Comparison of ENCODE assay signal across 20 cellular contexts in the genomic region with DNA sequence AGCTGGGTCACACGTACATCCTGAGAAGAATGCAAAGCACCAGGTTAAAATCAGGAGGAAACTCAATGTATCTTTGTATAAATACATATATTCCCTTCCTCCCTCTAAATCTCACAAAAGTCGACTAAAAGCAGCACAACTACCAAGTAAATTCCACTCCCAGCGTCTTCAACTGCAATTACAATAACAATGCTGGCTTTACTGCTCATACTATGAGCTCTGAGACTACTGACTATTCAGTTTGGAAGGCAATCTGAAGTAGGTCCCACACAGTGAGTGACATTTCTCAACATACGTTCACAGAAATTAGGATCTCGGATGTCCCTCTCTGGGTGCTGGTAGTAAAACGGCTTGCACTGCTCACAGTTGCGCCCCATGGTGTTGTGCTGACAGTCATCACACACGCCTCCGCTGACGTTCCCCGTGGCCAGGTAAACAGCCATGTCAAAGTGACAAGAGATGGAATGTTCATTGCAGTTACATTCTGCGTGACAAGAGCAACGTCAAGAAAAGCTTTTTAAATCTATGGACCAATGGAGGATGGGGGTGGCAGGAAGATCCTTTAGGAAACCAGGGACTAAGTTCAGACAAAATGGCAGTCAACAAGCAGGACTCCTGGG. TPM values are rescaled to one million over a fixed set of nuclear protein-coding genes. Genes with fewer than 3 reads are reported as not detected.
"Had no signal": no experiment of that assay in that cellular context is flagged by ENCODE, and none has a peak within 500 bp of the region (broad histone marks: within the 10 kb centered on the region; RNA-seq: fewer than 3 reads in every experiment).

No MANE protein-coding gene starts in this region.

- H3K9me3 ChIP-seq: suprapubic skin, tibial nerve had no signal

- DNase-seq: activated CD4-positive, alpha-beta T cell treated with anti-CD3 and anti-CD28 coated beads, Interleukin-2, amount 50 U/mL, for 4 hours; activated CD8-positive, alpha-beta memory T cell treated with anti-CD3 and anti-CD28 coated beads for 24 hours; activated CD8-positive, alpha-beta memory T cell treated with anti-CD3 and anti-CD28 coated beads, Interleukin-2, amount 50 U/mL, for 4 hours; activated naive CD4-positive, alpha-beta T cell; activated naive CD8-positive, alpha-beta T cell treated with anti-CD3 and anti-CD28 coated beads for 36 hours; activated T-cell treated with anti-CD3 and anti-CD28 coated beads, Interleukin-2, amount 50 U/mL, for 24 hours; endodermal cell; right cardiac atrium; stimulated activated CD4-positive, alpha-beta T cell treated with anti-CD3 and anti-CD28 coated beads, Interleukin-1b, Interleukin-23, amount 100 ng/mL, for 48 hours; stimulated activated naive CD8-positive, alpha-beta T cell treated with anti-CD3 and anti-CD28 coated beads, Interleukin-15, amount 100 ng/mL, for 72 hours; T-helper 9 cell had no signal

- H3K27me3 ChIP-seq: hepatocyte, suprapubic skin, tibial nerve had no signal

- H3K4me3 Mint-ChIP-seq: activated naive CD8-positive, alpha-beta T cell treated with anti-CD3 and anti-CD28 coated beads for 36 hours; activated T-cell treated with anti-CD3 and anti-CD28 coated beads, Interleukin-2, amount 50 U/mL, for 24 hours; endodermal cell; memory B cell; nephron; stimulated activated naive CD8-positive, alpha-beta T cell treated with anti-CD3 and anti-CD28 coated beads, Interleukin-15, amount 100 ng/mL, for 72 hours had no signal

- H2AFZ ChIP-seq: hepatocyte had no signal

- H3K9me3 Mint-ChIP-seq: activated naive CD8-positive, alpha-beta T cell treated with anti-CD3 and anti-CD28 coated beads for 36 hours; activated T-cell treated with anti-CD3 and anti-CD28 coated beads, Interleukin-2, amount 50 U/mL, for 24 hours; activated T-helper 2 cell treated with anti-CD3 and anti-CD28 coated beads, Interferon-gamma antibody, Interleukin-2, Interleukin-4, amounts not matched to agents 10 μg/mL and 5 μg/mL and 100 μg/mL, durations not matched to agents 14 hours and 24 hours and 36 hours; endodermal cell; memory B cell; nephron; stimulated activated naive CD8-positive, alpha-beta T cell treated with anti-CD3 and anti-CD28 coated beads, Interleukin-15, amount 100 ng/mL, for 72 hours had no signal

- ATAC-seq: right cardiac atrium; stimulated activated naive CD8-positive, alpha-beta T cell treated with anti-CD3 and anti-CD28 coated beads, Interleukin-15, amount 100 ng/mL, for 72 hours had no signal

- H3K36me3 Mint-ChIP-seq: activated naive CD8-positive, alpha-beta T cell treated with anti-CD3 and anti-CD28 coated beads for 36 hours; memory B cell had no signal

- H3K4me3 ChIP-seq: coronary artery, hepatocyte, skin epidermis, suprapubic skin, tibial nerve had no signal

- H3K27ac Mint-ChIP-seq: activated naive CD8-positive, alpha-beta T cell treated with anti-CD3 and anti-CD28 coated beads for 36 hours; activated T-cell treated with anti-CD3 and anti-CD28 coated beads, Interleukin-2, amount 50 U/mL, for 24 hours; activated T-helper 2 cell treated with anti-CD3 and anti-CD28 coated beads, Interferon-gamma antibody, Interleukin-2, Interleukin-4, amounts not matched to agents 10 μg/mL and 5 μg/mL and 100 μg/mL, durations not matched to agents 14 hours and 24 hours and 36 hours; endodermal cell; memory B cell; stimulated activated naive CD8-positive, alpha-beta T cell treated with anti-CD3 and anti-CD28 coated beads, Interleukin-15, amount 100 ng/mL, for 72 hours had no signal

- H3K4me1 Mint-ChIP-seq: activated naive CD8-positive, alpha-beta T cell treated with anti-CD3 and anti-CD28 coated beads for 36 hours; endodermal cell; memory B cell; stimulated activated naive CD8-positive, alpha-beta T cell treated with anti-CD3 and anti-CD28 coated beads, Interleukin-15, amount 100 ng/mL, for 72 hours had no signal

- H3K4me2 ChIP-seq: hepatocyte had no signal

- H3K27ac ChIP-seq: hepatocyte, skin epidermis, suprapubic skin had no signal

RNA-seq across cellular contexts. Expression of gene LAMB1, which starts 27.5 kb away (rescaled TPM):
- total RNA-seq: T-helper 1 cell treated with Interleukin-12 subunit alpha and Interleukin-12 subunit beta and Interleukin-4 antibody, amounts not matched to agents 30 ng/mL and 1 ng/mL, for 36 hours had no signal
